In genomic region chr18:70294471-70295191, GRCh38 we compare ENCODE assay signal across 30 cellular contexts. TPM values are rescaled to one million over a fixed set of nuclear protein-coding genes. Genes with fewer than 3 reads are reported as not detected.
DNase-seq lines count a peak whose midpoint lies in the region; ATAC-seq and TF ChIP-seq lines count a peak whose summit lies in the region.
"Had no signal": no experiment of that assay in that cellular context is flagged by ENCODE, and none has a peak within 500 bp of the region (broad histone marks: within the 10 kb centered on the region; RNA-seq: fewer than 3 reads in every experiment).

No MANE protein-coding gene starts in this region.

- DNase-seq in right cardiac atrium: no peak
- no peak for DNase-seq in heart right ventricle
- peak; percentile 51 for DNase-seq in SK-N-DZ (ENCODE audit: low spot score)
- peak; percentile 16 for DNase-seq in medulla oblongata (ENCODE audit: extremely low spot score)
- DNase-seq in type B pancreatic cell (ENCODE audit: extremely low spot score, unreplicated experiment): no peak
- no peak for DNase-seq in stimulated activated CD4-positive, alpha-beta T cell treated with anti-CD3 and anti-CD28 coated beads, Interleukin-2, amount 100 ng/mL, for 24 hours
- DNase-seq in activated CD8-positive, alpha-beta T cell treated with anti-CD3 and anti-CD28 coated beads for 36 hours: no peak
- DNase-seq: activated CD4-positive, alpha-beta memory T cell treated with anti-CD3 and anti-CD28 coated beads for 36 hours; activated CD4-positive, CD25-positive, alpha-beta regulatory T cell treated with anti-CD3 and anti-CD28 coated beads, Interleukin-2, amount 50 U/mL, for 72 hours; activated CD8-positive, alpha-beta memory T cell treated with anti-CD3 and anti-CD28 coated beads, Interleukin-2, amount 50 U/mL, for 48 hours; activated naive CD4-positive, alpha-beta T cell treated with anti-CD3 and anti-CD28 coated beads, Interleukin-2, amount 10 ng/mL, durations not matched to agents 7 days and 5 days; CD8-positive, alpha-beta memory T cell; H7; hypothalamus; Kasumi-1; NCI-H146; NCI-H446 treated with DMSO at 0.1 percent for 48 hours; NCI-H774; RPMI8226; spleen; stimulated activated CD4-positive, alpha-beta T cell treated with anti-CD3 and anti-CD28 coated beads, Interleukin-2, amount 100 ng/mL, for 48 hours; stimulated activated naive CD8-positive, alpha-beta T cell treated with anti-CD3 and anti-CD28 coated beads, Interleukin-15, amount 100 ng/mL, for 72 hours; T-helper 17 cell had no signal

- peak overlapping the region; percentile 75 for H3K27ac Mint-ChIP-seq in type B pancreatic cell
- no peak overlapping the region for H3K27ac Mint-ChIP-seq in activated CD8-positive, alpha-beta T cell treated with anti-CD3 and anti-CD28 coated beads for 36 hours
- H3K27ac Mint-ChIP-seq: activated CD4-positive, alpha-beta memory T cell treated with anti-CD3 and anti-CD28 coated beads for 36 hours; activated naive CD4-positive, alpha-beta T cell treated with anti-CD3 and anti-CD28 coated beads, Interleukin-2, amount 10 ng/mL, durations not matched to agents 7 days and 5 days; B cell; CD8-positive, alpha-beta memory T cell; memory B cell; stimulated activated naive CD8-positive, alpha-beta T cell treated with anti-CD3 and anti-CD28 coated beads, Interleukin-15, amount 100 ng/mL, for 72 hours had no signal

- peaks cover 16% of the 10 kb centered on the region for H3K36me3 Mint-ChIP-seq in type B pancreatic cell
- H3K36me3 Mint-ChIP-seq in activated CD8-positive, alpha-beta T cell treated with anti-CD3 and anti-CD28 coated beads for 36 hours (ENCODE audit: low read depth): no peaks in the 10 kb centered on the region
- H3K36me3 Mint-ChIP-seq: CD8-positive, alpha-beta memory T cell; memory B cell had no signal

- TF ChIP-seq CTCF in heart right ventricle (IDR thresholded peaks at IDR 0.05): no peak
- no peak for TF ChIP-seq CTCF in type B pancreatic cell (conservative IDR thresholded peaks at IDR 0.05)
- TF ChIP-seq CTCF in activated CD8-positive, alpha-beta T cell treated with anti-CD3 and anti-CD28 coated beads for 36 hours (IDR thresholded peaks at IDR 0.05): no peak

- H3K4me1 Mint-ChIP-seq in type B pancreatic cell (ENCODE audit: unreplicated experiment): peaks cover 60% of the 10 kb centered on the region
- peaks cover 5% of the 10 kb centered on the region for H3K4me1 Mint-ChIP-seq in activated CD8-positive, alpha-beta T cell treated with anti-CD3 and anti-CD28 coated beads for 36 hours (ENCODE audit: low read depth)
- H3K4me1 Mint-ChIP-seq: memory B cell, T-helper 17 cell had no signal

- H3K4me1 ChIP-seq in right cardiac atrium (ENCODE audit: control insufficient read depth, insufficient read depth, low read length) (peaks cover 10% of the 10 kb centered on the region), heart right ventricle (peaks cover 12 to 95% (median 70%) of the 10 kb centered on the region in 9 donors)

- intact Hi-C loops in right cardiac atrium (cut with DNase I) (loop anchor here in 3 of 4 donors (10.0 kb wide), 2 partner anchors 90 to 130 kb away; partner anchors contain the start of gene RTTN (in 3 of the 3)), heart right ventricle (cut with DNase I) (loop anchor here in 7 of 10 donors (5.0 to 10.0 kb wide), 4 partner anchors 38 to 140 kb away; no protein-coding TSS in a partner anchor)
- intact Hi-C loops in activated CD8-positive, alpha-beta T cell treated with anti-CD3 and anti-CD28 coated beads for 36 hours (cut with micrococcal nuclease): loop anchor here (10.0 kb wide), 1 partner anchor 100 kb away; no protein-coding TSS in a partner anchor

- WGBS in right cardiac atrium: 78% methylated on average over 5 of the region's 5 CpGs
- 62 to 76% methylated on average over 5 of the region's 5 CpGs for WGBS in heart right ventricle, 2 donors

- H3K9me3 Mint-ChIP-seq in type B pancreatic cell: no peaks in the 10 kb centered on the region
- H3K9me3 Mint-ChIP-seq in activated CD8-positive, alpha-beta T cell treated with anti-CD3 and anti-CD28 coated beads for 36 hours: no peaks in the 10 kb centered on the region
- H3K9me3 Mint-ChIP-seq: activated CD4-positive, alpha-beta memory T cell treated with anti-CD3 and anti-CD28 coated beads for 36 hours; activated naive CD4-positive, alpha-beta T cell treated with anti-CD3 and anti-CD28 coated beads, Interleukin-2, amount 10 ng/mL, durations not matched to agents 7 days and 5 days; CD8-positive, alpha-beta memory T cell; memory B cell; neural crest cell; stimulated activated naive CD8-positive, alpha-beta T cell treated with anti-CD3 and anti-CD28 coated beads, Interleukin-15, amount 100 ng/mL, for 72 hours had no signal

- no peaks in the 10 kb centered on the region for H3K9me3 ChIP-seq in right cardiac atrium (ENCODE audit: control insufficient read depth, low read length)
- H3K9me3 ChIP-seq in heart right ventricle: no peaks in the 10 kb centered on the region
- H3K9me3 ChIP-seq: right atrium auricular region, spleen, vagina had no signal

- H3K27ac ChIP-seq in right cardiac atrium (ENCODE audit: low read length): peak overlapping the region; percentile 38
- H3K27ac ChIP-seq in heart right ventricle: peak overlapping the region in 1 of 10 donors; percentile 73
- H3K27ac ChIP-seq: parathyroid adenoma, spleen, vagina had no signal

- ATAC-seq in right cardiac atrium: no peak
- no peak for ATAC-seq in heart right ventricle
- no peak for ATAC-seq in activated CD8-positive, alpha-beta T cell treated with anti-CD3 and anti-CD28 coated beads for 36 hours
- ATAC-seq in GM19467 (IDR thresholded peaks at IDR 0.05; ENCODE audit: unreplicated experiment): no peak
- ATAC-seq: stimulated activated naive CD8-positive, alpha-beta T cell treated with anti-CD3 and anti-CD28 coated beads, Interleukin-15, amount 100 ng/mL, for 72 hours; T-helper 17 cell had no signal

- H3K36me3 ChIP-seq in heart right ventricle: no peaks in the 10 kb centered on the region
- H3K36me3 ChIP-seq: right atrium auricular region, spleen, vagina had no signal

- H3K4me3 Mint-ChIP-seq in type B pancreatic cell: peak overlapping the region; percentile 43
- no peak overlapping the region for H3K4me3 Mint-ChIP-seq in activated CD8-positive, alpha-beta T cell treated with anti-CD3 and anti-CD28 coated beads for 36 hours
- H3K4me3 Mint-ChIP-seq: activated CD4-positive, alpha-beta memory T cell treated with anti-CD3 and anti-CD28 coated beads for 36 hours; activated naive CD4-positive, alpha-beta T cell treated with anti-CD3 and anti-CD28 coated beads, Interleukin-2, amount 10 ng/mL, durations not matched to agents 7 days and 5 days; B cell; CD8-positive, alpha-beta memory T cell; memory B cell; neural crest cell; stimulated activated naive CD8-positive, alpha-beta T cell treated with anti-CD3 and anti-CD28 coated beads, Interleukin-15, amount 100 ng/mL, for 72 hours; T-helper 17 cell had no signal

- POLR2A ChIA-PET in activated CD8-positive, alpha-beta T cell treated with anti-CD3 and anti-CD28 coated beads for 36 hours (lab: Charles Lee): no interaction called here

- H3K4me3 ChIP-seq in right cardiac atrium (ENCODE audit: low read length) (no peak overlapping the region), heart right ventricle (no peak overlapping the region)
- H3K4me3 ChIP-seq: right atrium auricular region, spleen, vagina had no signal

- CTCF ChIA-PET in activated CD8-positive, alpha-beta T cell treated with anti-CD3 and anti-CD28 coated beads for 36 hours (lab: Charles Lee): no interaction called here

- H3K27me3 ChIP-seq in right cardiac atrium (ENCODE audit: control insufficient read depth, insufficient read depth): no peaks in the 10 kb centered on the region
- H3K27me3 ChIP-seq in heart right ventricle: no peaks in the 10 kb centered on the region
- H3K27me3 ChIP-seq: right atrium auricular region, vagina had no signal

- no peaks in the 10 kb centered on the region for H3K27me3 Mint-ChIP-seq in type B pancreatic cell
- peaks cover 30% of the 10 kb centered on the region for H3K27me3 Mint-ChIP-seq in activated CD8-positive, alpha-beta T cell treated with anti-CD3 and anti-CD28 coated beads for 36 hours

RNA-seq across cellular contexts. Expression of gene SOCS6, which starts 5.8 kb away (rescaled TPM):
- total RNA-seq in right cardiac atrium: 10 to 100 TPM; 18.6 to 22.8 (median 18.9) TPM
- 7.8 TPM for polyA plus RNA-seq in right cardiac atrium
- total RNA-seq in heart right ventricle: 10 to 100 TPM; 17.0 to 31.8 (median 21.2) TPM
- polyA plus RNA-seq in heart right ventricle: 1 to 10 TPM; 6.1 to 7.6 TPM
- polyA plus RNA-seq in SK-N-DZ (2014; cell fraction: cytosol; rRNA removed): 7.9 and 9.9 TPM in 2 replicates
- 5.9 and 8.1 TPM in 2 replicates for polyA plus RNA-seq in SK-N-DZ (2014; cell fraction: nucleus; rRNA removed)
- total RNA-seq in type B pancreatic cell (ENCODE audit: low replicate concordance): 30.2 and 52.8 TPM in 2 replicates
- total RNA-seq in activated CD8-positive, alpha-beta T cell treated with anti-CD3 and anti-CD28 coated beads for 36 hours: under 1 TPM; 0.47 to 0.60 TPM

Comparison
In these comparisons a context has a peak if more than half of its experiments do, and no peak if none do; other contexts are left out.
1. DNase-seq: peak in SK-N-DZ (single experiment) and medulla oblongata (single experiment); none in right cardiac atrium (0 of 3), heart right ventricle (0 of 2), type B pancreatic cell (single experiment), stimulated activated CD4-positive, alpha-beta T cell treated with anti-CD3 and anti-CD28 coated beads, Interleukin-2, amount 100 ng/mL, for 24 hours (0 of 2) and activated CD8-positive, alpha-beta T cell treated with anti-CD3 and anti-CD28 coated beads for 36 hours (single experiment).
2. RNA of gene SOCS6, which starts 5.8 kb away (total RNA-seq): 30.2 to 52.8 TPM in type B pancreatic cell, 17.0 to 31.8 TPM in heart right ventricle and 18.6 to 22.8 TPM in right cardiac atrium; 0.47 to 0.60 TPM in activated CD8-positive, alpha-beta T cell treated with anti-CD3 and anti-CD28 coated beads for 36 hours; every median in the first group is over 10 times any median in the second.